Comparison of ENCODE assay signal across 24 cellular contexts in the genomic region with DNA sequence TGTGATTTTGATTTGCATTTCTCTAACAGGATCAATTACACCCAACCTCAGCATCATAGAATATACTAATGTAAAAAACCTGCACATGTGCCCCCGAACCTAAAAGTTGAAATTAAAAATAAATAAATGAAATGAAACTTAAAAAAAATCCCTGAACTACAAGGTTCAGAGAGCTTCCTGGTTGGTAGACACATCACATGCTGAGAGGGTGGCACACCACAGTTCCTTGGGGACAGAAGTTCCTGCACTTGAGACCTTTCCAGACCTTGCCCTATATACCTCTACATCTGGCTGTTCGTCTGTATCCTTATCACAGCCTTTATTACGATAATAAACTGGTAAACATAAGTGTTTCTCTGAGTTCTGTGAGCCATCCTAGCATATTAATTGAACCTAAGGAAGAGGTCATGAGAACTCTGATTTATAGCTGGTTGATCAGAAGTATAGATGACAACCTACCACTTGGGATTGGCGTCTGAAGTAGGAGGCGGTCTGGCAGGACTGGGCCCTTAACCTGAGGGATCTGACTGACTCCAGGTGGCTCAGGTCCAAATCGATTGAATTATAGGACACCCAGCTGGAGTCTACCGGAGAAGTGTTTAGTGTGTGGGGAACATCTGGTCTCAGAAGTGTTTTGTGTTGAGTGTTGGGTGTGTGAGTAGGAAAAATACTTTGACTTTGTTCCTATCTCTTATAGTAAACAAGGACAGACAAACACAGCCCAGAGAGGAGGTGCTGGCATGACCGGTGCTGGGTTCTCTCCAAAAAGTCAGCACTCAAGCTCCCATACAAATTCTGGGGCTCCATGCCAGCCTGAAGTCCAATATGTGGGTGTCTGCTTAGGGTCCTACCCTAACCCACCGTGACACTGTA. TPM values are rescaled to one million over a fixed set of nuclear protein-coding genes. Genes with fewer than 3 reads are reported as not detected.
DNase-seq lines count a peak whose midpoint lies in the region; ATAC-seq and TF ChIP-seq lines count a peak whose summit lies in the region.
"Had no signal": no experiment of that assay in that cellular context is flagged by ENCODE, and none has a peak within 500 bp of the region (broad histone marks: within the 10 kb centered on the region; RNA-seq: fewer than 3 reads in every experiment).

No MANE protein-coding gene starts in this region.

- H3K4me1 Mint-ChIP-seq in IgD-negative memory B cell, result peaks cover 13 to 25% (median 21%) of the 10 kb centered on the region in 3 donors
- H3K4me1 Mint-ChIP-seq: natural killer cell had no signal

- peaks cover 4% of the 10 kb centered on the region for H3K27me3 Mint-ChIP-seq in IgD-negative memory B cell
- H3K27me3 Mint-ChIP-seq: activated naive CD8-positive, alpha-beta T cell treated with anti-CD3 and anti-CD28 coated beads, Interleukin-2, amount 50 U/mL, for 24 hours had no signal

- H3K9me3 Mint-ChIP-seq in IgD-negative memory B cell, result no peaks in the 10 kb centered on the region
- H3K9me3 Mint-ChIP-seq: activated naive CD8-positive, alpha-beta T cell treated with anti-CD3 and anti-CD28 coated beads, Interleukin-2, amount 50 U/mL, for 24 hours; natural killer cell; type B pancreatic cell had no signal

- H3K4me2 ChIP-seq in mammary epithelial cell (ENCODE audit: insufficient read depth, low read depth, low read length), result no peak overlapping the region

- H3K4me1 ChIP-seq in breast epithelium (no peaks in the 10 kb centered on the region), mammary epithelial cell (ENCODE audit: insufficient read depth, low read length) (no peaks in the 10 kb centered on the region), transverse colon (peaks cover 0 to 8% (median 2%) of the 10 kb centered on the region in 4 donors), A673 (ENCODE audit: insufficient read depth, low read length, poor library complexity, severe bottlenecking) (no peaks in the 10 kb centered on the region)

- dilution Hi-C loops in mammary epithelial cell (cut with HindIII; ENCODE audit: low sequenced_read_pairs), result no loop called here

- POLR2A ChIA-PET in A673 (lab: Charles Lee; ENCODE audit: low non-redundant PET), result no interaction called here

- H3K27me3 ChIP-seq in breast epithelium (no peaks in the 10 kb centered on the region), mammary epithelial cell (ENCODE audit: insufficient read depth, low read length) (no peaks in the 10 kb centered on the region), transverse colon (no peaks in the 10 kb centered on the region), A673 (replicated peaks; ENCODE audit: insufficient read depth, low read depth, low read length, poor library complexity) (no peaks in the 10 kb centered on the region)

- in situ Hi-C loops in mammary epithelial cell (cut with MboI; ENCODE audit: low sequenced_read_pairs in 2 of 2), result no loop called here
- in situ Hi-C loops in transverse colon (cut with MboI; ENCODE audit: low pct_ligation_motif_present in 1 of 4, low pct_unique_long_range_greater_than_20kb in 1 of 4, low sequenced_read_pairs in 3 of 4), result no loop called here

- intact Hi-C loops in breast epithelium (cut with DNase I; ENCODE audit: low total_unique reads), result no loop called here
- intact Hi-C loops in mammary epithelial cell (cut with micrococcal nuclease), result no loop called here
- intact Hi-C loops in left cardiac atrium (cut with DNase I), result no loop called here
- intact Hi-C loops in transverse colon (cut with DNase I; ENCODE audit: low total_unique reads), result no loop called here
- intact Hi-C loops in A673 (cut with micrococcal nuclease; ENCODE audit: unreplicated experiment), result no loop called here

- TF ChIP-seq POLR2A in breast epithelium (IDR thresholded peaks at IDR 0.05), result no peak
- no peak for TF ChIP-seq POLR2A in transverse colon (IDR thresholded peaks at IDR 0.05)

- no peaks in the 10 kb centered on the region for H3K9me3 ChIP-seq in breast epithelium
- H3K9me3 ChIP-seq in mammary epithelial cell (replicated peaks; ENCODE audit: insufficient read depth, low read length), result no peaks in the 10 kb centered on the region
- no peaks in the 10 kb centered on the region for H3K9me3 ChIP-seq in transverse colon
- H3K9me3 ChIP-seq in A673 (ENCODE audit: low read depth, low read length, poor library complexity, severe bottlenecking), result no peaks in the 10 kb centered on the region

- DNase-seq in breast epithelium (ENCODE audit: low spot score in 2 of 2), result no peak
- no peak for DNase-seq in mammary epithelial cell
- no peak for DNase-seq in left cardiac atrium
- peak; percentile 29 for DNase-seq in transverse colon
- DNase-seq in A673 (ENCODE audit: low spot score), result no peak
- no peak for DNase-seq in UCSD-AML1 (lab: John Stamatoyannopoulos, UW; ENCODE audit: unreplicated experiment)
- DNase-seq in NCI-H1092 treated with DMSO at 0.1 percent for 48 hours (lab: John Stamatoyannopoulos, UW), result no peak
- DNase-seq: activated CD4-positive, alpha-beta T cell treated with anti-CD3 and anti-CD28 coated beads, Interleukin-2, amount 50 U/mL, for 4 hours; activated effector memory CD4-positive, alpha-beta T cell treated with anti-CD3 and anti-CD28 coated beads, Interleukin-2, amount 50 U/mL, for 16 hours; activated naive CD8-positive, alpha-beta T cell treated with anti-CD3 and anti-CD28 coated beads, Interleukin-2, amount 50 U/mL, for 24 hours; DMS153; effector memory CD4-positive, alpha-beta T cell; GDM1; KG1; kidney glomerular epithelial cell; natural killer cell; NCI-H1694; NCI-H2227 treated with DMSO at 0.1 percent for 48 hours; NK-92 treated with Interleukin-12 subunit alpha and Interleukin-12 subunit beta, amount 100 ng/mL, for 24 hours; T-helper 2 cell had no signal

- ATAC-seq in left cardiac atrium, result peak; percentile 25 to 28
- ATAC-seq: activated naive CD8-positive, alpha-beta T cell treated with anti-CD3 and anti-CD28 coated beads, Interleukin-2, amount 50 U/mL, for 24 hours; HCT116; natural killer cell had no signal

- peak overlapping the region in 2 of 3 donors; percentile 31 to 78 for H3K27ac Mint-ChIP-seq in IgD-negative memory B cell
- H3K27ac Mint-ChIP-seq: activated naive CD8-positive, alpha-beta T cell treated with anti-CD3 and anti-CD28 coated beads, Interleukin-2, amount 50 U/mL, for 24 hours; natural killer cell; type B pancreatic cell had no signal

- peak overlapping the region in 2 of 4 donors; percentile 29 to 46 for H3K4me3 Mint-ChIP-seq in IgD-negative memory B cell
- H3K4me3 Mint-ChIP-seq: activated naive CD8-positive, alpha-beta T cell treated with anti-CD3 and anti-CD28 coated beads, Interleukin-2, amount 50 U/mL, for 24 hours; CD14-positive monocyte; natural killer cell; type B pancreatic cell had no signal

- TF ChIP-seq CTCF in breast epithelium (IDR thresholded peaks at IDR 0.05) (no peak), mammary epithelial cell (conservative IDR thresholded peaks at IDR 0.05 in 1 of 2, IDR thresholded peaks at IDR 0.05 in 1 of 2; ENCODE audit: extremely low read depth in 1 of 2, insufficient read depth in 1 of 2, low read depth in 1 of 2, low read length in 2 of 2) (no peak), transverse colon (IDR thresholded peaks at IDR 0.05) (no peak), A673 (conservative IDR thresholded peaks at IDR 0.05; ENCODE audit: low read depth, low read length) (no peak)

- WGBS in mammary epithelial cell (ENCODE audit: low coverage, missing lambda C conversion rate), result 58% methylated on average over 9 of the region's 9 CpGs
- 47 to 59% methylated on average over 2 to 9 of the region's 9 CpGs for WGBS in transverse colon (ENCODE audit: low coverage in 1 of 2), 2 donors

- CTCF ChIA-PET in mammary epithelial cell (lab: Charles Lee; ENCODE audit: low non-redundant PET) (no interaction called here), A673 (lab: Charles Lee) (no interaction called here)

- H3K4me3 ChIP-seq in breast epithelium (no peak overlapping the region), mammary epithelial cell (replicated peaks in 1 of 3; ENCODE audit: insufficient read depth in 1 of 3, low read depth in 2 of 3, low read length in 3 of 3) (no peak overlapping the region), transverse colon (no peak overlapping the region), A673 (ENCODE audit: low read depth, low read length, poor library complexity, severe bottlenecking) (no peak overlapping the region)

- H3K36me3 ChIP-seq in breast epithelium (no peaks in the 10 kb centered on the region), mammary epithelial cell (ENCODE audit: insufficient read depth, low read length) (no peaks in the 10 kb centered on the region), transverse colon (no peaks in the 10 kb centered on the region), A673 (ENCODE audit: insufficient read depth, low read length, poor library complexity, severe bottlenecking) (no peaks in the 10 kb centered on the region)

- H2AFZ ChIP-seq in mammary epithelial cell (ENCODE audit: low read depth, low read length), result no peak overlapping the region

- H3K79me2 ChIP-seq in mammary epithelial cell (ENCODE audit: insufficient read depth, low read length), result no peaks in the 10 kb centered on the region

- peaks cover 2% of the 10 kb centered on the region for H3K36me3 Mint-ChIP-seq in IgD-negative memory B cell
- H3K36me3 Mint-ChIP-seq: CD14-positive monocyte, natural killer cell, type B pancreatic cell had no signal

- TF ChIP-seq EP300 in transverse colon (IDR thresholded peaks at IDR 0.05; ENCODE audit: low read depth), result no peak

- H3K9ac ChIP-seq in mammary epithelial cell (ENCODE audit: insufficient read depth, low read length), result no peak overlapping the region

- peak overlapping the region; percentile 33 to 38 for H3K27ac ChIP-seq in breast epithelium
- H3K27ac ChIP-seq in mammary epithelial cell (ENCODE audit: insufficient read depth, low read depth, low read length), result no peak overlapping the region
- H3K27ac ChIP-seq in transverse colon, result no peak overlapping the region
- no peak overlapping the region for H3K27ac ChIP-seq in A673 (ENCODE audit: low read depth, low read length, poor library complexity, severe bottlenecking)

- no peaks in the 10 kb centered on the region for H4K20me1 ChIP-seq in mammary epithelial cell (ENCODE audit: insufficient read depth, low read length)

- BruUV-seq in mammary epithelial cell (replicated peaks; lab: Mats Ljungman, UMichigan), result no TSS peak
- no TSS peak for BruUV-seq in A673 (replicated peaks; lab: Mats Ljungman, UMichigan)

RNA-seq across cellular contexts. Expression of gene C1orf115, which starts 19.0 kb away (rescaled TPM):
- total RNA-seq in breast epithelium (10 to 100 TPM; 29.3 to 44.6 (median 38.1) TPM), mammary epithelial cell (1 to 10 TPM in 1 of 2 donors, under 1 TPM in 1; 0.83 to 1.3 TPM), left cardiac atrium (10 to 100 TPM; 22.9 to 31.2 TPM), transverse colon (100 to 1,000 TPM in 2 of 4 donors, 10 to 100 TPM in 2; 43.2 to 153 (median 103) TPM), A673 (2021) (0.11 and 0.44 TPM in 2 replicates)
- polyA plus RNA-seq in mammary epithelial cell (1.1 TPM), IgD-negative memory B cell (13.7 TPM)
- 1.5 TPM for polyA minus RNA-seq in mammary epithelial cell

RNA-seq across cellular contexts. Expression of gene MTARC2, which starts 39.0 kb away (rescaled TPM):
- total RNA-seq in breast epithelium, result 10 to 100 TPM; 11.7 to 18.4 (median 15.8) TPM
- total RNA-seq in mammary epithelial cell, result 1 to 10 TPM; 3.7 to 4.8 TPM
- 2.1 TPM for polyA plus RNA-seq in mammary epithelial cell
- polyA minus RNA-seq in mammary epithelial cell, result 4.4 TPM
- polyA plus RNA-seq in IgD-negative memory B cell, result 11.4 TPM
- total RNA-seq in left cardiac atrium, result 10 to 100 TPM; 28.7 to 32.7 TPM
- 100 to 1,000 TPM in 1 of 4 donors, 10 to 100 TPM in 3; 28.4 to 199 (median 41.7) TPM for total RNA-seq in transverse colon
- total RNA-seq in A673 (2021), result 0.55 TPM in 1 of 2 replicates, not detected in the other

Comparison
In these comparisons a context has a peak if more than half of its experiments do, and no peak if none do; other contexts are left out.
1. H3K27ac ChIP-seq: peak in breast epithelium (2 of 2); none in mammary epithelial cell (single experiment), transverse colon (0 of 4) and A673 (single experiment).
2. RNA of gene C1orf115, which starts 19.0 kb away (total RNA-seq): 43.2 to 153 TPM in transverse colon, 29.3 to 44.6 TPM in breast epithelium and 22.9 to 31.2 TPM in left cardiac atrium; 0.83 to 1.3 TPM in mammary epithelial cell and 0.11 to 0.44 TPM in A673; every median in the first group is over 10 times any median in the second.